Comparison of ENCODE assay signal across 9 cellular contexts in the genomic region with DNA sequence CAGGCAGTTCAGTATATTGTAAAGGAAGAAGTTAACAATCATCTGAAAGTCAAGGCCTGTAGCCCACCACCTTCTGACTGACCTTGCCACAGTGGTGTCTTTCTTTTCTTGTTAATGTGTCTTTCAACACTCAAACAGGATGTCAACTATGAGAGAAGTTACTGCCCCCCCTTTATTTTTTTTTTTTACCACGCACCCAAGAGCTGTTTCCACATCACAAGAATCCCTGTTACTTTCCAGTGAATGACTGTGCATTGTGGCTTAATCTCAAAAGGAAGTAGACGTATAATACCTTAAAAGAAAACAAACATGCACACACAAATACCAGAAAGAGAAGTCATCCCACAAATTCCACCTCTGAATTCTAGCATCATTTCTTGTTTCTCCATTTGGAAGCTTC.
DNase-seq lines count a peak whose midpoint lies in the region; ATAC-seq and TF ChIP-seq lines count a peak whose summit lies in the region.
"Had no signal": no experiment of that assay in that cellular context is flagged by ENCODE, and none has a peak within 500 bp of the region (broad histone marks: within the 10 kb centered on the region; RNA-seq: fewer than 3 reads in every experiment).

No MANE protein-coding gene starts in this region.

- DNase-seq in EL (peak; percentile 86), NOMO-1 treated with dmso at 0.1 percent for 144 hours (lab: John Stamatoyannopoulos, UW; ENCODE audit: unreplicated experiment) (peak; percentile 42), endothelial cell (ENCODE audit: low spot score) (no peak), non-pigmented ciliary epithelial cell (ENCODE audit: low read depth) (peak; percentile 93), HUDEP-2 (lab: John Stamatoyannopoulos, UW; ENCODE audit: unreplicated experiment in 76 of 76) (no peak), NCI-H1048 (lab: John Stamatoyannopoulos, UW) (no peak), posterior vena cava (ENCODE audit: low spot score) (no peak)
- DNase-seq: ovary had no signal

- intact Hi-C loops in posterior vena cava (cut with DNase I): no loop called here

- H3K4me1 Mint-ChIP-seq in endothelial cell (ENCODE audit: unreplicated experiment): peaks cover 36% of the 10 kb centered on the region

- no peaks in the 10 kb centered on the region for H3K36me3 Mint-ChIP-seq in endothelial cell (ENCODE audit: low read depth, unreplicated experiment)

- ATAC-seq in GM18867 (IDR thresholded peaks at IDR 0.05; ENCODE audit: unreplicated experiment): no peak

- peak overlapping the region; percentile 28 for H3K27ac Mint-ChIP-seq in endothelial cell (ENCODE audit: unreplicated experiment)

- H3K4me3 Mint-ChIP-seq in endothelial cell (ENCODE audit: unreplicated experiment): no peak overlapping the region

- no peak for TF ChIP-seq CTCF in endothelial cell (IDR thresholded peaks at IDR 0.05; ENCODE audit: unreplicated experiment)

- no peaks in the 10 kb centered on the region for H3K9me3 Mint-ChIP-seq in endothelial cell (ENCODE audit: unreplicated experiment)

- no peaks in the 10 kb centered on the region for H3K27me3 Mint-ChIP-seq in endothelial cell (ENCODE audit: unreplicated experiment)

Comparison
In these comparisons a context has a peak if more than half of its experiments do, and no peak if none do; other contexts are left out.
1. DNase-seq: peak in EL (single experiment), NOMO-1 treated with dmso at 0.1 percent for 144 hours (single experiment) and non-pigmented ciliary epithelial cell (single experiment); none in endothelial cell (single experiment), HUDEP-2 (0 of 76), NCI-H1048 (single experiment) and posterior vena cava (single experiment).